In the genomic region with DNA sequence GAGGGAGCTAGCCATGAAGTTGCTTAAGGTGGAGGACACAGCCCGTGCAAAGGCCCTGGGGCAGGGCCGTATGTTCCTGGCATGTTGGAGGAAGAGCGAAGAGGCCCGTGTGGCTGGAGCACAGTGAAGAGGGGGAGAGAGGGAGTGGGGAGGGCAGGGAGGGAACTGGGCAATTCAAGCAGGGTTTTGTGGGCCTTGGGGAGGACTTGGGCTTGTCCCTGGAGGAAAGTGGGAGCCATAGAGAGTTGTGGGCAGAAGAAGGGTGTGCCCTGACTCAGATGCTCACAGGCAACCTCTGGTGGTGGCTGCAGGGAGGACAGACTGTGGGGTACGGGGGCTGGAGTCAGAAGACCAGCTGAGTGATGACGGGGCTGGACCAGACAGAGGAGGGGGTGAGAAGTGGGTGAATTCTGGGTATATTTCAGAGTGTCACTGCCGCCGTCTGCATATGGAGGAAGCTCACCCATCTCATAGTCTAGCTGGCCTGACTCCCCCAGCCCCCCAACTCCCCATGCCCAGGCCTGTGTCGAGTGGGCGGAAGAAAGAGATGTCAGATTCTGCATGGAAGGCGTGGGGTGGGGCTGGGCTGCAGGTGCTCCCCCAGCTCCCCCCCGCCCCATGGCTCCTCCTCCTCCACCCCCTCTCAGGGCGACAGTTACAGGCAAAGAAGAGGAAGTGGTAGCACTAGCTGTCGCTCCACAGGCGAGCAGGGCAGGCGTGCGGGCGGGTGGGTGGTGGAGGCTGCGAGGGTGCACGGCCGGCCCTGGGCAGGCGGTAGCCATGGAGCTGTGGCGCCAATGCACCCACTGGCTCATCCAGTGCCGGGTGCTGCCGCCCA, we compare ENCODE assay signal across 8 cellular contexts. TPM values are rescaled to one million over a fixed set of nuclear protein-coding genes. Genes with fewer than 3 reads are reported as not detected.
A peak's percentile ranks its signal among the peaks of the same experiment; 100 is the strongest.
DNase-seq lines count a peak whose midpoint lies in the region; ATAC-seq and TF ChIP-seq lines count a peak whose summit lies in the region.

VAV1 (plus strand) TSS at position 681 of the 838 bp plus-strand sequence; CDS start at position 781, 100 bp downstream.

- peak; percentile 38 for ATAC-seq in GM21529 (IDR thresholded peaks at IDR 0.05; ENCODE audit: unreplicated experiment)

- intact Hi-C loops in activated T-helper 1 cell treated with anti-CD3 and anti-CD28 coated beads, Interleukin-12 subunit alpha, Interleukin-12 subunit beta, Interleukin-2, Interleukin-4 antibody, amounts not matched to agents 30 ng/mL and 10 ng/mL and 1 ng/mL, durations not matched to agents 14 hours and 24 hours and 36 hours (cut with micrococcal nuclease): loop anchor here (1.0 kb wide), 3 partner anchors 19 to 90 kb away; partner anchors contain the start of gene TRIP10

- H3K4me1 Mint-ChIP-seq in activated T-helper 1 cell treated with anti-CD3 and anti-CD28 coated beads, Interleukin-12 subunit alpha, Interleukin-12 subunit beta, Interleukin-2, Interleukin-4 antibody, amounts not matched to agents 30 ng/mL and 10 ng/mL and 1 ng/mL, durations not matched to agents 14 hours and 24 hours and 36 hours (ENCODE audit: low read depth): peaks cover 64% of the 10 kb centered on the region
- no peaks in the 10 kb centered on the region for H3K4me1 Mint-ChIP-seq in HFFc6 (ENCODE audit: low read depth)

- peak; percentile 86 for DNase-seq in OCI-M1 (lab: John Stamatoyannopoulos, UW)
- peak; percentile 69 for DNase-seq in activated T-helper 1 cell treated with anti-CD3 and anti-CD28 coated beads, Interleukin-12 subunit alpha, Interleukin-12 subunit beta, Interleukin-2, Interleukin-4 antibody, amounts not matched to agents 30 ng/mL and 10 ng/mL and 1 ng/mL, durations not matched to agents 14 hours and 24 hours and 36 hours (ENCODE audit: low spot score)
- DNase-seq in iPS-NIHi11 (ENCODE audit: low spot score): peak; percentile 23
- DNase-seq in stimulated activated CD4-positive, alpha-beta T cell treated with anti-CD3 and anti-CD28 coated beads, TNF-alpha, amount 100 ng/mL, for 4 hours (ENCODE audit: low read depth in 3 of 3): peak; percentile 59 to 81 (median 74)
- DNase-seq in NCI-H2107 (lab: John Stamatoyannopoulos, UW): no peak
- DNase-seq in EL: no peak
- no peak for DNase-seq in HFFc6

- no peak for TF ChIP-seq CTCF in HFFc6 (IDR thresholded peaks at IDR 0.05)

- H3K4me3 Mint-ChIP-seq in activated T-helper 1 cell treated with anti-CD3 and anti-CD28 coated beads, Interleukin-12 subunit alpha, Interleukin-12 subunit beta, Interleukin-2, Interleukin-4 antibody, amounts not matched to agents 30 ng/mL and 10 ng/mL and 1 ng/mL, durations not matched to agents 14 hours and 24 hours and 36 hours: peak within 1 kb of the TSS; percentile 92
- no peak within 1 kb of the TSS for H3K4me3 Mint-ChIP-seq in HFFc6

- H3K27me3 Mint-ChIP-seq in activated T-helper 1 cell treated with anti-CD3 and anti-CD28 coated beads, Interleukin-12 subunit alpha, Interleukin-12 subunit beta, Interleukin-2, Interleukin-4 antibody, amounts not matched to agents 30 ng/mL and 10 ng/mL and 1 ng/mL, durations not matched to agents 14 hours and 24 hours and 36 hours (ENCODE audit: insufficient read depth): no peaks in the 10 kb centered on the region
- H3K27me3 Mint-ChIP-seq in HFFc6 (ENCODE audit: insufficient read depth): peaks cover 4% of the 10 kb centered on the region

- H3K27ac Mint-ChIP-seq in activated T-helper 1 cell treated with anti-CD3 and anti-CD28 coated beads, Interleukin-12 subunit alpha, Interleukin-12 subunit beta, Interleukin-2, Interleukin-4 antibody, amounts not matched to agents 30 ng/mL and 10 ng/mL and 1 ng/mL, durations not matched to agents 14 hours and 24 hours and 36 hours: peak within 1 kb of the TSS; percentile 93
- no peak within 1 kb of the TSS for H3K27ac Mint-ChIP-seq in HFFc6

- H3K36me3 Mint-ChIP-seq in activated T-helper 1 cell treated with anti-CD3 and anti-CD28 coated beads, Interleukin-12 subunit alpha, Interleukin-12 subunit beta, Interleukin-2, Interleukin-4 antibody, amounts not matched to agents 30 ng/mL and 10 ng/mL and 1 ng/mL, durations not matched to agents 14 hours and 24 hours and 36 hours (ENCODE audit: low read depth): peaks cover 25% of the 10 kb centered on the region
- H3K36me3 Mint-ChIP-seq in HFFc6 (ENCODE audit: low read depth): no peaks in the 10 kb centered on the region

- H3K9me3 Mint-ChIP-seq in activated T-helper 1 cell treated with anti-CD3 and anti-CD28 coated beads, Interleukin-12 subunit alpha, Interleukin-12 subunit beta, Interleukin-2, Interleukin-4 antibody, amounts not matched to agents 30 ng/mL and 10 ng/mL and 1 ng/mL, durations not matched to agents 14 hours and 24 hours and 36 hours: peaks cover 12% of the 10 kb centered on the region
- no peaks in the 10 kb centered on the region; the same call in 1 of the 2 replicates for H3K9me3 Mint-ChIP-seq in HFFc6

RNA-seq across cellular contexts. Expression of gene VAV1, which starts in this region (rescaled TPM):
- 86.8 and 90.4 TPM in 2 replicates for total RNA-seq in activated T-helper 1 cell treated with anti-CD3 and anti-CD28 coated beads, Interleukin-12 subunit alpha, Interleukin-12 subunit beta, Interleukin-2, Interleukin-4 antibody, amounts not matched to agents 30 ng/mL and 10 ng/mL and 1 ng/mL, durations not matched to agents 14 hours and 24 hours and 36 hours
- not detected for total RNA-seq in HFFc6 (2021; fragmentation: NEBNext Ultra II Directional; extraction: Animal tissue kit (Norgen Biotek cat#: 25700))

Comparison
In these comparisons a context has a peak if more than half of its experiments do, and no peak if none do; other contexts are left out.
1. RNA of gene VAV1 (total RNA-seq): 86.8 to 90.4 TPM in activated T-helper 1 cell treated with anti-CD3 and anti-CD28 coated beads, Interleukin-12 subunit alpha, Interleukin-12 subunit beta, Interleukin-2, Interleukin-4 antibody, amounts not matched to agents 30 ng/mL and 10 ng/mL and 1 ng/mL, durations not matched to agents 14 hours and 24 hours and 36 hours; not detected in HFFc6; every median in the first group is over 10 times any median in the second.
2. DNase-seq: peak in OCI-M1 (single experiment), activated T-helper 1 cell treated with anti-CD3 and anti-CD28 coated beads, Interleukin-12 subunit alpha, Interleukin-12 subunit beta, Interleukin-2, Interleukin-4 antibody, amounts not matched to agents 30 ng/mL and 10 ng/mL and 1 ng/mL, durations not matched to agents 14 hours and 24 hours and 36 hours (single experiment), iPS-NIHi11 (single experiment) and stimulated activated CD4-positive, alpha-beta T cell treated with anti-CD3 and anti-CD28 coated beads, TNF-alpha, amount 100 ng/mL, for 4 hours (3 of 3); none in NCI-H2107 (single experiment), EL (single experiment) and HFFc6 (single experiment).